12 cellular contexts compared by ENCODE assay signal in the genomic region with DNA sequence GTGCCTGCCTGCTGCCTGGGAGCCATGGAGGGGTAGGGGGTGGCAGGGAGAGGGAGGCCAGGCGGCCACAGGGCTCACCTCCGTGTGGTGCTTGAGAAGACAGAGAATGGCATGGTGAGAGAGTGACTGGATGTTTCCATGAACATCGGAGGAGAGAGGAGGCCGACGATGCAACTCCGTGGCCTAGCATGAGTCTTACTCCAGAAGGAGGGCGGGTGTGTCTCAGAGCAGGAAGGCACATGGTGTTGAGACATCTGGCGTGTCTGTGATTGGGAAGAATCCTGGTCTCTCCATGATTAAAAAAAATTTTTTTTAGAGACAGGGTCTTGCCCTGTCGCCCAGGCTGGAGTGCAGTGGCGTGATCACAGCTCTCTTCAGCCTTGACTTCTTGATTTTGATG.
"Had no signal": no experiment of that assay in that cellular context is flagged by ENCODE, and none has a peak within 500 bp of the region (broad histone marks: within the 10 kb centered on the region; RNA-seq: fewer than 3 reads in every experiment).

No MANE protein-coding gene starts in this region.

- DNase-seq: activated CD8-positive, alpha-beta memory T cell treated with anti-CD3 and anti-CD28 coated beads, Interleukin-2, amount 50 U/mL, for 48 hours; activated CD8-positive, alpha-beta T cell treated with anti-CD3 and anti-CD28 coated beads, Interleukin-2, amount 10 ng/mL, durations not matched to agents 7 days and 5 days; anterior cingulate cortex; left lung; natural killer cell; psoas muscle; right lobe of liver; spleen; stimulated activated CD4-positive, alpha-beta T cell treated with anti-CD3 and anti-CD28 coated beads, Interleukin-2, amount 100 ng/mL, for 24 hours; stimulated activated naive CD8-positive, alpha-beta T cell treated with anti-CD3 and anti-CD28 coated beads, Interleukin-15, Interleukin-2, amounts not matched to agents 100 U/mL and 50 U/mL, for 24 hours; T-helper 17 cell had no signal

- H3K4me3 ChIP-seq: left lung, psoas muscle, right lobe of liver, spleen, suprapubic skin had no signal

- ATAC-seq: activated CD8-positive, alpha-beta T cell treated with anti-CD3 and anti-CD28 coated beads, Interleukin-2, amount 10 ng/mL, durations not matched to agents 7 days and 5 days; left lung; natural killer cell; psoas muscle; right lobe of liver; stimulated activated naive CD8-positive, alpha-beta T cell treated with anti-CD3 and anti-CD28 coated beads, Interleukin-15, Interleukin-2, amounts not matched to agents 100 U/mL and 50 U/mL, for 24 hours; T-helper 17 cell had no signal

- H3K36me3 ChIP-seq: left lung, right lobe of liver, spleen, suprapubic skin had no signal

- H3K27ac ChIP-seq: left lung, psoas muscle, right lobe of liver, spleen, suprapubic skin had no signal

- H3K27me3 ChIP-seq: left lung, right lobe of liver, spleen had no signal
